ENCODE assay signal across 1 cellular context in genomic region chr5:118791986-118792734, GRCh38.
TF ChIP-seq lines count a peak whose summit lies in the region.

No MANE protein-coding gene starts in this region.

TF ChIP-seq in GM12878, 131 proteins besides CTCF, POLR2A, EP300 and RAD21 (continued from another document):
- TF ChIP-seq, protein P1, sequence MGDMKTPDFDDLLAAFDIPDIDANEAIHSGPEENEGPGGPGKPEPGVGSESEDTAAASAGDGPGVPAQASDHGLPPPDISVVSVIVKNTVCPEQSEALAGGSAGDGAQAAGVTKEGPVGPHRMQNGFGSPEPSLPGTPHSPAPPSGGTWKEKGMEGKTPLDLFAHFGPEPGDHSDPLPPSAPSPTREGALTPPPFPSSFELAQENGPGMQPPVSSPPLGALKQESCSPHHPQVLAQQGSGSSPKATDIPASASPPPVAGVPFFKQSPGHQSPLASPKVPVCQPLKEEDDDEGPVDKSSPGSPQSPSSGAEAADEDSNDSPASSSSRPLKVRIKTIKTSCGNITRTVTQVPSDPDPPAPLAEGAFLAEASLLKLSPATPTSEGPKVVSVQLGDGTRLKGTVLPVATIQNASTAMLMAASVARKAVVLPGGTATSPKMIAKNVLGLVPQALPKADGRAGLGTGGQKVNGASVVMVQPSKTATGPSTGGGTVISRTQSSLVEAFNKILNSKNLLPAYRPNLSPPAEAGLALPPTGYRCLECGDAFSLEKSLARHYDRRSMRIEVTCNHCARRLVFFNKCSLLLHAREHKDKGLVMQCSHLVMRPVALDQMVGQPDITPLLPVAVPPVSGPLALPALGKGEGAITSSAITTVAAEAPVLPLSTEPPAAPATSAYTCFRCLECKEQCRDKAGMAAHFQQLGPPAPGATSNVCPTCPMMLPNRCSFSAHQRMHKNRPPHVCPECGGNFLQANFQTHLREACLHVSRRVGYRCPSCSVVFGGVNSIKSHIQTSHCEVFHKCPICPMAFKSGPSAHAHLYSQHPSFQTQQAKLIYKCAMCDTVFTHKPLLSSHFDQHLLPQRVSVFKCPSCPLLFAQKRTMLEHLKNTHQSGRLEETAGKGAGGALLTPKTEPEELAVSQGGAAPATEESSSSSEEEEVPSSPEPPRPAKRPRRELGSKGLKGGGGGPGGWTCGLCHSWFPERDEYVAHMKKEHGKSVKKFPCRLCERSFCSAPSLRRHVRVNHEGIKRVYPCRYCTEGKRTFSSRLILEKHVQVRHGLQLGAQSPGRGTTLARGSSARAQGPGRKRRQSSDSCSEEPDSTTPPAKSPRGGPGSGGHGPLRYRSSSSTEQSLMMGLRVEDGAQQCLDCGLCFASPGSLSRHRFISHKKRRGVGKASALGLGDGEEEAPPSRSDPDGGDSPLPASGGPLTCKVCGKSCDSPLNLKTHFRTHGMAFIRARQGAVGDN (IDR thresholded peaks at IDR 0.05), result no peak
- no peak for TF ChIP-seq RB1 (IDR thresholded peaks at IDR 0.05; ENCODE audit: borderline replicate concordance)
- no peak for TF ChIP-seq NBN (IDR thresholded peaks at IDR 0.05)
- TF ChIP-seq RBBP5 (conservative IDR thresholded peaks at IDR 0.05), result no peak
